ENCODE assay signal across 1 cellular context in genomic region chr5:111545031-111545430, GRCh38.
TF ChIP-seq lines count a peak whose summit lies in the region.

No MANE protein-coding gene starts in this region.

TF ChIP-seq in GM23338, 12 proteins besides CTCF, POLR2A, EP300 and RAD21 (continued from another document):
- TF ChIP-seq ZNF462 (CRISPR knock-in tag; IDR thresholded peaks at IDR 0.05) (no peak), JUNB (IDR thresholded peaks at IDR 0.05; ENCODE audit: unreplicated experiment) (no peak)
